In genomic region chr18:23284629-23285028, GRCh38 we compare ENCODE assay signal across 13 cellular contexts.
DNase-seq lines count a peak whose midpoint lies in the region; ATAC-seq, FAIRE-seq and TF ChIP-seq lines count a peak whose summit lies in the region.
"Had no signal": no experiment of that assay in that cellular context is flagged by ENCODE, and none has a peak within 500 bp of the region (broad histone marks: within the 10 kb centered on the region; RNA-seq: fewer than 3 reads in every experiment).

No MANE protein-coding gene starts in this region.

- peaks cover 20% of the 10 kb centered on the region for H3K4me1 Mint-ChIP-seq in activated CD4-positive, alpha-beta T cell treated with anti-CD3 and anti-CD28 coated beads, Interleukin-2, amount 10 ng/mL, durations not matched to agents 24 days and 14 days
- H3K4me1 Mint-ChIP-seq in astrocyte (ENCODE audit: low read depth, unreplicated experiment): peaks cover 42% of the 10 kb centered on the region
- H3K4me1 Mint-ChIP-seq: central memory CD8-positive, alpha-beta T cell had no signal

- H4K20me1 ChIP-seq in astrocyte (ENCODE audit: insufficient read depth, low read length): no peaks in the 10 kb centered on the region

- no peak overlapping the region for H4K91ac ChIP-seq in neuronal stem cell (ENCODE audit: low read depth, low read length, poor library complexity)

- intact Hi-C loops in activated CD4-positive, alpha-beta T cell treated with anti-CD3 and anti-CD28 coated beads, Interleukin-2, amount 10 ng/mL, durations not matched to agents 24 days and 14 days (cut with micrococcal nuclease): loop anchor here (1.0 to 2.0 kb wide), 2 partner anchors 54 to 75 kb away; no protein-coding TSS in a partner anchor

- H3K14ac ChIP-seq in neuronal stem cell (ENCODE audit: low read length): no peak overlapping the region

- no peak overlapping the region for H2BK12ac ChIP-seq in neuronal stem cell (ENCODE audit: low read length)

- no peak for TF ChIP-seq CTCF in astrocyte (IDR thresholded peaks at IDR 0.05; ENCODE audit: insufficient read depth, low read depth, low read length)

- H3K27me3 Mint-ChIP-seq in activated CD4-positive, alpha-beta T cell treated with anti-CD3 and anti-CD28 coated beads, Interleukin-2, amount 10 ng/mL, durations not matched to agents 24 days and 14 days: no peaks in the 10 kb centered on the region
- no peaks in the 10 kb centered on the region for H3K27me3 Mint-ChIP-seq in astrocyte (ENCODE audit: low read depth, unreplicated experiment)
- H3K27me3 Mint-ChIP-seq: central memory CD8-positive, alpha-beta T cell had no signal

- no peak overlapping the region for H2BK15ac ChIP-seq in neuronal stem cell (ENCODE audit: low read length)

- peak overlapping the region; percentile 74 for H3K27ac Mint-ChIP-seq in activated CD4-positive, alpha-beta T cell treated with anti-CD3 and anti-CD28 coated beads, Interleukin-2, amount 10 ng/mL, durations not matched to agents 24 days and 14 days
- peak overlapping the region; percentile 31 for H3K27ac Mint-ChIP-seq in astrocyte (ENCODE audit: unreplicated experiment)

- no CpG with 5 or more reads among the region's 2 CpGs for WGBS in neuronal stem cell (ENCODE audit: extremely low coverage in 2 of 2, insufficient read length in 2 of 2, insufficient replicate concordance in 1 of 2), 2 donors

- H3K27me3 ChIP-seq in astrocyte (ENCODE audit: insufficient read depth, low read length) (no peaks in the 10 kb centered on the region), neuronal stem cell (ENCODE audit: control insufficient read depth in 3 of 3, insufficient read depth in 3 of 3, low read depth in 1 of 3, low read length in 3 of 3) (no peaks in the 10 kb centered on the region)

- no peaks in the 10 kb centered on the region for H3K79me2 ChIP-seq in astrocyte (ENCODE audit: insufficient read depth, low read length)

- no peak overlapping the region for H2BK120ac ChIP-seq in neuronal stem cell (ENCODE audit: low read depth, low read length)

- no peak overlapping the region for H2BK5ac ChIP-seq in neuronal stem cell (ENCODE audit: low read length)

- H3K4ac ChIP-seq in neuronal stem cell (ENCODE audit: low read length): no peak overlapping the region

- H2AK5ac ChIP-seq in neuronal stem cell (ENCODE audit: low read depth, low read length): no peak overlapping the region

- peak overlapping the region; percentile 9 for H3K18ac ChIP-seq in neuronal stem cell (ENCODE audit: low read length)

- H3K9me3 ChIP-seq in astrocyte (ENCODE audit: insufficient read depth, low read depth, low read length) (no peaks in the 10 kb centered on the region), neuronal stem cell (replicated peaks in 1 of 2; ENCODE audit: control insufficient read depth in 2 of 2, insufficient read depth in 1 of 2, low read depth in 1 of 2, low read length in 2 of 2) (no peaks in the 10 kb centered on the region)
- H3K9me3 ChIP-seq: thoracic aorta had no signal

- H3K36me3 ChIP-seq in astrocyte (ENCODE audit: insufficient read depth, low read length) (no peaks in the 10 kb centered on the region), neuronal stem cell (replicated peaks in 1 of 2; ENCODE audit: control insufficient read depth in 2 of 2, insufficient read depth in 2 of 2, low read length in 2 of 2) (no peaks in the 10 kb centered on the region)
- H3K36me3 ChIP-seq: thoracic aorta had no signal

- peak; percentile 13 for ATAC-seq in HG03196 (IDR thresholded peaks at IDR 0.05; ENCODE audit: unreplicated experiment)
- ATAC-seq in HG02759 (IDR thresholded peaks at IDR 0.05; ENCODE audit: unreplicated experiment): no peak
- no peak for ATAC-seq in GM19452 (IDR thresholded peaks at IDR 0.05; ENCODE audit: unreplicated experiment)

- FAIRE-seq in astrocyte (lab: Jason Lieb, UNC): no peak

- no peak overlapping the region for H3K9ac ChIP-seq in astrocyte (ENCODE audit: low read length)
- H3K9ac ChIP-seq in neuronal stem cell (ENCODE audit: low read depth, low read length, poor library complexity): no peak overlapping the region

- H3K4me1 ChIP-seq in astrocyte (ENCODE audit: insufficient read depth, low read length): peaks cover 17% of the 10 kb centered on the region
- peaks cover 7 to 8% of the 10 kb centered on the region in 2 donors for H3K4me1 ChIP-seq in neuronal stem cell (ENCODE audit: control insufficient read depth in 2 of 2, insufficient read depth in 1 of 2, low read depth in 1 of 2, low read length in 2 of 2)

- no peak overlapping the region for H3K23ac ChIP-seq in neuronal stem cell (ENCODE audit: low read depth, low read length, poor library complexity)

- no peaks in the 10 kb centered on the region for H3K9me3 Mint-ChIP-seq in activated CD4-positive, alpha-beta T cell treated with anti-CD3 and anti-CD28 coated beads, Interleukin-2, amount 10 ng/mL, durations not matched to agents 24 days and 14 days
- H3K9me3 Mint-ChIP-seq in astrocyte (ENCODE audit: unreplicated experiment): peaks cover 6% of the 10 kb centered on the region
- H3K9me3 Mint-ChIP-seq: central memory CD8-positive, alpha-beta T cell had no signal

- H3K4me2 ChIP-seq in astrocyte (ENCODE audit: low read length): peak overlapping the region; percentile 40
- H3K4me2 ChIP-seq in neuronal stem cell (ENCODE audit: insufficient read depth, low read length, poor library complexity, severe bottlenecking): no peak overlapping the region

- H4K8ac ChIP-seq in neuronal stem cell (ENCODE audit: low read depth, low read length): no peak overlapping the region

- H3K79me1 ChIP-seq in neuronal stem cell (ENCODE audit: low read depth, low read length): no peaks in the 10 kb centered on the region

- no peaks in the 10 kb centered on the region for H3K36me3 Mint-ChIP-seq in activated CD4-positive, alpha-beta T cell treated with anti-CD3 and anti-CD28 coated beads, Interleukin-2, amount 10 ng/mL, durations not matched to agents 24 days and 14 days (ENCODE audit: low read depth)
- peaks cover 2% of the 10 kb centered on the region for H3K36me3 Mint-ChIP-seq in astrocyte (ENCODE audit: low read depth, unreplicated experiment)

- no peak for DNase-seq in activated CD4-positive, alpha-beta T cell treated with anti-CD3 and anti-CD28 coated beads, Interleukin-2, amount 10 ng/mL, durations not matched to agents 24 days and 14 days
- DNase-seq in activated CD4-positive, alpha-beta T cell treated with anti-CD3 and anti-CD28 coated beads for 1 hour: no peak
- DNase-seq in astrocyte (ENCODE audit: low read depth) (no peak), neuronal stem cell (ENCODE audit: low spot score) (no peak), cerebellar cortex (ENCODE audit: low spot score) (no peak)
- DNase-seq: activated gamma-delta T cell treated with Interleukin-2 at 50 U/mL for 16 hours, head of caudate nucleus, NCI-H1092 had no signal

- H2AFZ ChIP-seq in astrocyte (ENCODE audit: low read depth, low read length) (no peak overlapping the region), neuronal stem cell (ENCODE audit: low read length) (no peak overlapping the region)

- no peak overlapping the region for H3K4me3 Mint-ChIP-seq in activated CD4-positive, alpha-beta T cell treated with anti-CD3 and anti-CD28 coated beads, Interleukin-2, amount 10 ng/mL, durations not matched to agents 24 days and 14 days
- no peak overlapping the region for H3K4me3 Mint-ChIP-seq in astrocyte (ENCODE audit: unreplicated experiment)
- H3K4me3 Mint-ChIP-seq: central memory CD8-positive, alpha-beta T cell had no signal

- H3K27ac ChIP-seq in astrocyte (ENCODE audit: low read depth, low read length): peak overlapping the region; percentile 6
- no peak overlapping the region for H3K27ac ChIP-seq in neuronal stem cell (replicated peaks; ENCODE audit: low read length)
- H3K27ac ChIP-seq: thoracic aorta had no signal

- no peak overlapping the region for H3K4me3 ChIP-seq in astrocyte (ENCODE audit: insufficient read depth, low read depth, low read length)
- H3K4me3 ChIP-seq in neuronal stem cell (ENCODE audit: low read length in 2 of 2): no peak overlapping the region
- H3K4me3 ChIP-seq: thoracic aorta had no signal
